In genomic region chr11:14679662-14680061, GRCh38 we compare ENCODE assay signal across 28 cellular contexts.
"Had no signal": no experiment of that assay in that cellular context is flagged by ENCODE, and none has a peak within 500 bp of the region (broad histone marks: within the 10 kb centered on the region; RNA-seq: fewer than 3 reads in every experiment).

No MANE protein-coding gene starts in this region.

- H3K4me1 ChIP-seq: breast epithelium had no signal

- ATAC-seq: Panc1, Right ventricle myocardium inferior had no signal

- H3K4me3 ChIP-seq: breast epithelium, SK-N-MC had no signal

- H3K36me3 ChIP-seq: breast epithelium had no signal

- H3K4me3 Mint-ChIP-seq: activated B cell treated with CpG ODN at 0.5 μM for 24 hours; activated CD4-positive, alpha-beta memory T cell treated with anti-CD3 and anti-CD28 coated beads, Interleukin-2, amount 10 ng/mL, durations not matched to agents 7 days and 5 days; activated naive CD8-positive, alpha-beta T cell treated with anti-CD3 and anti-CD28 coated beads, Interleukin-2, amount 10 ng/mL, durations not matched to agents 7 days and 5 days; activated T-cell treated with anti-CD3 and anti-CD28 coated beads, Interleukin-2, amount 50 U/mL, for 24 hours had no signal

- H3K27me3 Mint-ChIP-seq: activated CD4-positive, alpha-beta memory T cell treated with anti-CD3 and anti-CD28 coated beads, Interleukin-2, amount 10 ng/mL, durations not matched to agents 7 days and 5 days; activated naive CD8-positive, alpha-beta T cell treated with anti-CD3 and anti-CD28 coated beads, Interleukin-2, amount 10 ng/mL, durations not matched to agents 7 days and 5 days; activated T-cell treated with anti-CD3 and anti-CD28 coated beads, Interleukin-2, amount 50 U/mL, for 24 hours; T-cell had no signal

- H3K27ac ChIP-seq: breast epithelium, SK-N-MC had no signal

- H3K27me3 ChIP-seq: breast epithelium had no signal

- H3K27ac Mint-ChIP-seq: activated B cell treated with CpG ODN at 0.5 μM for 24 hours; activated CD4-positive, alpha-beta memory T cell treated with anti-CD3 and anti-CD28 coated beads, Interleukin-2, amount 10 ng/mL, durations not matched to agents 7 days and 5 days; activated naive CD8-positive, alpha-beta T cell treated with anti-CD3 and anti-CD28 coated beads, Interleukin-2, amount 10 ng/mL, durations not matched to agents 7 days and 5 days; activated T-helper 2 cell treated with anti-CD3 and anti-CD28 coated beads, Interferon-gamma antibody, Interleukin-2, Interleukin-4, amounts not matched to agents 10 μg/mL and 5 μg/mL and 100 μg/mL, durations not matched to agents 14 hours and 24 hours and 36 hours had no signal

- DNase-seq: activated B cell treated with CpG ODN at 0.5 μM for 24 hours; activated CD4-positive, alpha-beta memory T cell treated with anti-CD3 and anti-CD28 coated beads, Interleukin-2, amount 10 ng/mL, durations not matched to agents 7 days and 5 days; activated CD4-positive, alpha-beta T cell treated with anti-CD3 and anti-CD28 coated beads for 1 hour; activated CD4-positive, alpha-beta T cell treated with anti-CD3 and anti-CD28 coated beads, Interleukin-2, amount 50 U/mL, for 1 hour; activated CD8-positive, alpha-beta memory T cell treated with anti-CD3 and anti-CD28 coated beads, Interleukin-2, amount 50 U/mL, for 48 hours; activated gamma-delta T cell treated with Interleukin-2 at 50 U/mL for 16 hours; activated naive CD8-positive, alpha-beta T cell treated with anti-CD3 and anti-CD28 coated beads, Interleukin-2, amount 10 ng/mL, durations not matched to agents 7 days and 5 days; activated T-cell treated with anti-CD3 and anti-CD28 coated beads, Interleukin-2, amount 50 U/mL, for 24 hours; aorta; caudate nucleus; Kasumi-1; NCI-H1105 treated with DMSO at 0.1 percent for 48 hours; NCI-H1436 treated with DMSO at 0.1 percent for 48 hours; NCI-H187; NCI-H2081; NCI-H510A treated with DMSO at 0.1 percent for 48 hours; NCI-H69; NK-92 treated with Interleukin-12 subunit alpha and Interleukin-12 subunit beta, amount 100 ng/mL, for 24 hours; OCI-M1; RPMI8226; T-cell; T-helper 2 cell; T1000 had no signal
